ENCODE assay signal across 8 cellular contexts in the genomic region with DNA sequence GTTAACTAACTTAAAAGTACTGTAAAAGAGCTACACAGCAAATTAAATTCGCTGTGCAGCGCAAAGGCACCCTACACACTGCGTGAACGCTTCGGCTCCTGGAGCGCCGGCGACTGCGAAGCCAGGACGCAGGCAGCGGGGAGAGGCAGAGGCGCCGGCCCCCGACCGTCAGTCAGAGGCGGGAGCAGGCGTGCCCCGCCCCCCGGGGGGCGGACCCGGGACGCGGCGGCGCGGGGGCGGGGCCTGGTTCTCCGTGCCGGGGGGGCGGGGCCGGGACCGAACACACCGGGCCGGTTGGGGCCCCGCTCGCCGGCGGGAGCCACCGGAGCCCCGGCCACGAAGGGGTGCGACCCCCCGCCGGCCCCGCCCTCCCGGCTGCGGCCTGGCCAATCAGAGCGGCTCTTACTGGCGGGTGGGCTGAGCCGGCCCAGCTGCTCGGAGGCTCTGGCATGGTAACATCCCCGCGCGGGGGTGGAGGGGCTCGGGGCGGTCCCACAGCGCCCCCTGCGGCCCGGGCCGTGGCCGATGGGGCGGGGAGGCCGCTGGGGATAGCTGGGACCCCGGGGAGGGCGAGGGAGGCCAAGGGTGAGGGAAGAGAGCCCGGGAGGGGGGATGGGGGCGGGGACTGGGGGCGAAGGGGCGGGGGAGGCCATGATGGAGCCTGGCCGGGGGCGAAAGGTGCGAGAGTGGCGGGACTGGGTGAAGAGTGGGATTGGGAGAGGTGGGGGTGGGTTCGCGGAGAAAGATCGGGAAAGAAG. TPM values are rescaled to one million over a fixed set of nuclear protein-coding genes. Genes with fewer than 3 reads are reported as not detected.
DNase-seq lines count a peak whose midpoint lies in the region; ATAC-seq and TF ChIP-seq lines count a peak whose summit lies in the region.

TSS of gene PRPF40B (plus strand) at position 420 of the 758 bp plus-strand sequence. CDS start at position 450, 30 bp downstream.

- no peaks in the 10 kb centered on the region for H3K36me3 Mint-ChIP-seq in naive thymus-derived CD8-positive, alpha-beta T cell

- peak within 1 kb of the TSS; percentile 41 to 97 (median 92) for H3K27ac Mint-ChIP-seq in naive thymus-derived CD8-positive, alpha-beta T cell

- no peaks in the 10 kb centered on the region for H3K9me3 ChIP-seq in Peyer's patch

- no peaks in the 10 kb centered on the region for H3K27me3 ChIP-seq in Peyer's patch

- H3K4me3 Mint-ChIP-seq in naive thymus-derived CD8-positive, alpha-beta T cell, result peak within 1 kb of the TSS; percentile 82 to 94 (median 91)

- peak; percentile 25 to 59 (median 48) for TF ChIP-seq CTCF in Peyer's patch (IDR thresholded peaks at IDR 0.05)

- H3K36me3 ChIP-seq in Peyer's patch, result no peaks in the 10 kb centered on the region

- DNase-seq in DMS53 (lab: John Stamatoyannopoulos, UW), result peak; percentile 97
- peak; percentile 65 for DNase-seq in Jurkat, Clone E6-1 (ENCODE audit: low read depth, low spot score)
- peak; percentile 85 to 94 (median 91) for DNase-seq in Peyer's patch
- DNase-seq in activated T-helper 1 cell treated with Interleukin-2 at 50 U/mL for 16 hours (ENCODE audit: low read depth), result peak; percentile 80
- peak; percentile 73 for DNase-seq in fibroblast of gingiva (ENCODE audit: low read depth)
- DNase-seq in naive thymus-derived CD8-positive, alpha-beta T cell, result peak; percentile 80 to 93 (median 88)
- peak; percentile 84 to 95 (median 90) for DNase-seq in stimulated activated naive CD4-positive, alpha-beta T cell (lab: John Stamatoyannopoulos, UW)

- peaks cover 0 to 7% (median 0%) of the 10 kb centered on the region in 5 donors for H3K27me3 Mint-ChIP-seq in naive thymus-derived CD8-positive, alpha-beta T cell

- peaks cover 0 to 16% (median 9%) of the 10 kb centered on the region in 4 donors for H3K4me1 ChIP-seq in Peyer's patch

- POLR2A ChIA-PET in naive thymus-derived CD8-positive, alpha-beta T cell (lab: Charles Lee), result interaction anchor here (0.5 to 2.2 kb wide), 17 partner anchors 9 to 543 kb away, joined by 3 to 16 read pairs (median 5); partner anchors contain the start of genes BCDIN3D, MCRS1, NCKAP5L and SPATS2

- peaks cover 10 to 31% (median 23%) of the 10 kb centered on the region in 4 donors for H3K4me1 Mint-ChIP-seq in naive thymus-derived CD8-positive, alpha-beta T cell

- peak within 1 kb of the TSS; percentile 62 for H3K4me3 ChIP-seq in Jurkat, Clone E6-1 (ENCODE audit: low read length)
- peak within 1 kb of the TSS; percentile 52 to 73 (median 68) for H3K4me3 ChIP-seq in Peyer's patch

- H3K27ac ChIP-seq in Peyer's patch, result peak within 1 kb of the TSS; percentile 44 to 80 (median 76)

- H3K9me3 Mint-ChIP-seq in naive thymus-derived CD8-positive, alpha-beta T cell, result no peaks in the 10 kb centered on the region

- ATAC-seq in GM21528 (IDR thresholded peaks at IDR 0.05; ENCODE audit: low FRiP score, unreplicated experiment), result peak; percentile 71
- ATAC-seq in naive thymus-derived CD8-positive, alpha-beta T cell, result peak; percentile 80 to 82

- peak; percentile 71 to 86 for TF ChIP-seq POLR2A in Peyer's patch (IDR thresholded peaks at IDR 0.05)

RNA-seq across cellular contexts. Expression of gene PRPF40B, which starts in this region (rescaled TPM):
- 9.0 TPM for polyA plus RNA-seq in Jurkat, Clone E6-1 (2012; ENCODE audit: insufficient read depth, insufficient read length)
- 10 to 100 TPM in 3 of 4 donors, 1 to 10 TPM in 1; 3.7 to 18.2 (median 15.5) TPM for total RNA-seq in Peyer's patch
- total RNA-seq in naive thymus-derived CD8-positive, alpha-beta T cell, result 10 to 100 TPM; 13.6 to 16.7 TPM
- polyA plus RNA-seq in naive thymus-derived CD8-positive, alpha-beta T cell, result 1 to 10 TPM; 1.5 to 4.0 (median 2.3) TPM

Comparison
In these comparisons a context has a peak if more than half of its experiments do, and no peak if none do; other contexts are left out.
1. Peak in every context shown above with its lines: DNase-seq, ATAC-seq, H3K4me3 ChIP-seq and H3K27ac ChIP-seq.